In the genomic region with DNA sequence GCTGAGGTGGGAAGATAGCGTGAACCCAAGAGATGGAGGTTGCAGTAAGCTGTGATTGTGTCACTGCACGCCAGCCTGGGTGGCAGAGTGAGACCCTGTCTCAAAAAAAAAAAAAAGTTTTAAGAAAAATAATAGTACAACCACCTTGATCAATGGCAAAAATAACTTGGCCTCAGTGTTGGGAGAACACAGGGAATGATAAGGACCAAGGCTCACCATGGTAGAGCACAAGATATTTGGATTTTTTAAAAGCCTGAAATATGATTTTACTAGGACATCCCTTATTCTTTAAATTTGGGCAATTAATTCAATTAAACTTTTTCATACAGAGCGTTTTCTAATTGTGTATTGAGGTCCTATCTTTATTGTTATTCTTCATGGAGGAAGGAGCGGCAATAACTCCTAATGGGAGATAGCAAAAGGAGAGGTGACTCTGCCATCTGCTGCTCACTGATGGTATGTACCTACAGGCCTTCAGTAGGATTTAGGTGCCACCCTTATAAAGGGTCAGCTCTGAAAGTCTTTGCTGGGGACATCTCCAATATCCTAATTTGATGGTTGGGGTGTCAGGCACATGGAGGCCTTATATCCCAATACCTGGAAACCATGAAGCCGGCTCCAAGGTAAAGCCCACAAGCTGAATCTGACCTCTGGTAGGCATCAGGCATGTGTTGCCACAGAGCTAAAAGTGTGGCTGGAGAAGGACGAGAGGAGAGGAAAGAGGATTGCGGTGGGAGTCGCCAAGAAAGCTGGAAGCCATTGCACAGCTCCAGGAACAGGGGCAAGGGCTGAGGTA, we compare ENCODE assay signal across 7 cellular contexts. TPM values are rescaled to one million over a fixed set of nuclear protein-coding genes. Genes with fewer than 3 reads are reported as not detected.
DNase-seq lines count a peak whose midpoint lies in the region; ATAC-seq and TF ChIP-seq lines count a peak whose summit lies in the region.

No MANE protein-coding gene starts in this region.

- peak; percentile 51 to 82 (median 61) for TF ChIP-seq CTCF in uterus (IDR thresholded peaks at IDR 0.05)

- peak; percentile 51 for DNase-seq in ELF-1 (ENCODE audit: low read depth, low spot score)
- DNase-seq in Kasumi-1 (lab: John Stamatoyannopoulos, UW), result peak; percentile 73 to 78
- peak; percentile 77 for DNase-seq in RPMI8226
- peak; percentile 65 to 78 for DNase-seq in dermis microvascular lymphatic vessel endothelial cell (ENCODE audit: low read depth in 2 of 2)
- DNase-seq in lung microvascular endothelial cell (ENCODE audit: low read depth in 2 of 2), result peak; percentile 71 to 84
- DNase-seq in uterus, result peak; percentile 25 to 29

- H3K36me3 ChIP-seq in uterus, result no peaks in the 10 kb centered on the region

- no peak overlapping the region for H3K4me3 ChIP-seq in uterus

- H3K27ac ChIP-seq in uterus, result no peak overlapping the region

- TF ChIP-seq POLR2A in uterus (IDR thresholded peaks at IDR 0.05), result no peak

- H3K27me3 ChIP-seq in uterus, result no peaks in the 10 kb centered on the region

- no peaks in the 10 kb centered on the region for H3K9me3 ChIP-seq in uterus

- ATAC-seq in GM19455 (IDR thresholded peaks at IDR 0.05; ENCODE audit: unreplicated experiment), result no peak

- intact Hi-C loops in uterus (cut with DNase I; ENCODE audit: low total_unique reads), result loop anchor here (10.0 kb wide), 1 partner anchor 116 kb away; no protein-coding TSS in a partner anchor

- H3K4me1 ChIP-seq in uterus, result no peaks in the 10 kb centered on the region

RNA-seq across cellular contexts. Expression of a gene that starts 21.9 kb away (rescaled TPM):
- total RNA-seq in dermis microvascular lymphatic vessel endothelial cell (8.6 and 9.1 TPM in 2 replicates), lung microvascular endothelial cell (7.5 and 8.3 TPM in 2 replicates), uterus (10 to 100 TPM; 10.3 to 32.1 (median 21.3) TPM)

Comparison
In these comparisons a context has a peak if more than half of its experiments do, and no peak if none do; other contexts are left out.
1. DNase-seq: peak in every context shown above with its lines; median percentile 78 in lung microvascular endothelial cell; 77 in RPMI8226; 76 in Kasumi-1; 72 in dermis microvascular lymphatic vessel endothelial cell; 51 in ELF-1; 27 in uterus.